In the genomic region with DNA sequence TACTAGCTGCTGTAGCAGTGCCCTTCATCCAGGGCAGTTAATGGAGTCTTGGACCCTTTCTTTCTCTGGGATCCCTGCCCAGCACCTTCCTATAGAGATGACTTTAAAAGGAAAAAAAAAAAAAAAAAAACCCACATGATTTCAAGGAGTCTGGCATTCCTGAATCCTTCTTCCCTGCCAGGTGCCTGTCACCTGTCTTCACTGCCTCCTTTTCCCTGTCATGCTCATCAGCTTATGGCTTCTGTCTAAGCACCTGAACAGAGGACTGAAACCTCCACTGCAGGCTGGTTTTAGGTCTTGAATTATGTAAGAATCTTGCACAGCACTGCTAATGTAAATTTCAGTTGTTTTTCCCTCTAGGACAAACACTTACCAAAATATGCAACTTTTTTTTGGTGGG, we compare ENCODE assay signal across 1 cellular context.
TF ChIP-seq lines count a peak whose summit lies in the region.

No MANE protein-coding gene starts in this region.

TF ChIP-seq in HepG2, 621 proteins besides CTCF, POLR2A, EP300 and RAD21 (continued from another document):
- TF ChIP-seq RNF2 (conservative IDR thresholded peaks at IDR 0.05; ENCODE audit: low read depth) (no peak), ZBTB20 (CRISPR knock-in tag; IDR thresholded peaks at IDR 0.05; ENCODE audit: borderline replicate concordance, low read depth) (no peak), NCOR1 (IDR thresholded peaks at IDR 0.05; ENCODE audit: borderline replicate concordance, low read length) (no peak), TARDBP (CRISPR knock-in tag; IDR thresholded peaks at IDR 0.05) (no peak), HOXA5 (CRISPR knock-in tag; IDR thresholded peaks at IDR 0.05) (no peak), U2AF2 (IDR thresholded peaks at IDR 0.05; ENCODE audit: low read depth, low read length) (no peak), ZNF33B (CRISPR knock-in tag; IDR thresholded peaks at IDR 0.05) (no peak), POLR2G (IDR thresholded peaks at IDR 0.05; ENCODE audit: low read depth, low read length) (no peak), ZNF354B (CRISPR knock-in tag; IDR thresholded peaks at IDR 0.05) (no peak), MTA1 (CRISPR knock-in tag; IDR thresholded peaks at IDR 0.05; ENCODE audit: borderline replicate concordance) (no peak)
- TF ChIP-seq, protein P1, sequence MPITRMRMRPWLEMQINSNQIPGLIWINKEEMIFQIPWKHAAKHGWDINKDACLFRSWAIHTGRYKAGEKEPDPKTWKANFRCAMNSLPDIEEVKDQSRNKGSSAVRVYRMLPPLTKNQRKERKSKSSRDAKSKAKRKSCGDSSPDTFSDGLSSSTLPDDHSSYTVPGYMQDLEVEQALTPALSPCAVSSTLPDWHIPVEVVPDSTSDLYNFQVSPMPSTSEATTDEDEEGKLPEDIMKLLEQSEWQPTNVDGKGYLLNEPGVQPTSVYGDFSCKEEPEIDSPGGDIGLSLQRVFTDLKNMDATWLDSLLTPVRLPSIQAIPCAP (CRISPR knock-in tag; IDR thresholded peaks at IDR 0.05; ENCODE audit: low read depth): no peak
- TF ChIP-seq, protein P2, sequence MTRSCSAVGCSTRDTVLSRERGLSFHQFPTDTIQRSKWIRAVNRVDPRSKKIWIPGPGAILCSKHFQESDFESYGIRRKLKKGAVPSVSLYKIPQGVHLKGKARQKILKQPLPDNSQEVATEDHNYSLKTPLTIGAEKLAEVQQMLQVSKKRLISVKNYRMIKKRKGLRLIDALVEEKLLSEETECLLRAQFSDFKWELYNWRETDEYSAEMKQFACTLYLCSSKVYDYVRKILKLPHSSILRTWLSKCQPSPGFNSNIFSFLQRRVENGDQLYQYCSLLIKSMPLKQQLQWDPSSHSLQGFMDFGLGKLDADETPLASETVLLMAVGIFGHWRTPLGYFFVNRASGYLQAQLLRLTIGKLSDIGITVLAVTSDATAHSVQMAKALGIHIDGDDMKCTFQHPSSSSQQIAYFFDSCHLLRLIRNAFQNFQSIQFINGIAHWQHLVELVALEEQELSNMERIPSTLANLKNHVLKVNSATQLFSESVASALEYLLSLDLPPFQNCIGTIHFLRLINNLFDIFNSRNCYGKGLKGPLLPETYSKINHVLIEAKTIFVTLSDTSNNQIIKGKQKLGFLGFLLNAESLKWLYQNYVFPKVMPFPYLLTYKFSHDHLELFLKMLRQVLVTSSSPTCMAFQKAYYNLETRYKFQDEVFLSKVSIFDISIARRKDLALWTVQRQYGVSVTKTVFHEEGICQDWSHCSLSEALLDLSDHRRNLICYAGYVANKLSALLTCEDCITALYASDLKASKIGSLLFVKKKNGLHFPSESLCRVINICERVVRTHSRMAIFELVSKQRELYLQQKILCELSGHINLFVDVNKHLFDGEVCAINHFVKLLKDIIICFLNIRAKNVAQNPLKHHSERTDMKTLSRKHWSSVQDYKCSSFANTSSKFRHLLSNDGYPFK (CRISPR knock-in tag; IDR thresholded peaks at IDR 0.05; ENCODE audit: borderline replicate concordance): no peak
- TF ChIP-seq, protein P3, sequence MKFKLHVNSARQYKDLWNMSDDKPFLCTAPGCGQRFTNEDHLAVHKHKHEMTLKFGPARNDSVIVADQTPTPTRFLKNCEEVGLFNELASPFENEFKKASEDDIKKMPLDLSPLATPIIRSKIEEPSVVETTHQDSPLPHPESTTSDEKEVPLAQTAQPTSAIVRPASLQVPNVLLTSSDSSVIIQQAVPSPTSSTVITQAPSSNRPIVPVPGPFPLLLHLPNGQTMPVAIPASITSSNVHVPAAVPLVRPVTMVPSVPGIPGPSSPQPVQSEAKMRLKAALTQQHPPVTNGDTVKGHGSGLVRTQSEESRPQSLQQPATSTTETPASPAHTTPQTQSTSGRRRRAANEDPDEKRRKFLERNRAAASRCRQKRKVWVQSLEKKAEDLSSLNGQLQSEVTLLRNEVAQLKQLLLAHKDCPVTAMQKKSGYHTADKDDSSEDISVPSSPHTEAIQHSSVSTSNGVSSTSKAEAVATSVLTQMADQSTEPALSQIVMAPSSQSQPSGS (CRISPR knock-in tag; IDR thresholded peaks at IDR 0.05): no peak
- TF ChIP-seq, protein P4, sequence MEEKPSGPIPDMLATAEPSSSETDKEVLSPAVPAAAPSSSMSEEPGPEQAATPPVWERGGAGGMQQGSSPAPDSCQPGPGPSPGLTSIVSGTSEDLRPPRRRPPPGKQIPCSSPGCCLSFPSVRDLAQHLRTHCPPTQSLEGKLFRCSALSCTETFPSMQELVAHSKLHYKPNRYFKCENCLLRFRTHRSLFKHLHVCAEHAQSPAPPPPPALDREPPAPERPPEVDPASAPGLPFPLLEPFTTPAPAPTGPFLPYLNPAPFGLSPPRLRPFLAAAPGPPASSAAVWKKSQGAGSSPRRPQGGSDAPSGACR (CRISPR knock-in tag; IDR thresholded peaks at IDR 0.05): no peak
TF ChIP-seq in HepG2: peak in this region for 0.
